20 cellular contexts compared by ENCODE assay signal in genomic region chr7:105164751-105165150, GRCh38.
DNase-seq lines count a peak whose midpoint lies in the region; ATAC-seq, FAIRE-seq and TF ChIP-seq lines count a peak whose summit lies in the region.
"Had no signal": no experiment of that assay in that cellular context is flagged by ENCODE, and none has a peak within 500 bp of the region (broad histone marks: within the 10 kb centered on the region; RNA-seq: fewer than 3 reads in every experiment).

No MANE protein-coding gene starts in this region.

- H3K9me3 Mint-ChIP-seq in HFFc6 (no peaks in the 10 kb centered on the region), astrocyte (ENCODE audit: unreplicated experiment) (no peaks in the 10 kb centered on the region)
- H3K9me3 Mint-ChIP-seq: CD4-positive, alpha-beta memory T cell had no signal

- DNase-seq in HFFc6 (no peak), astrocyte (ENCODE audit: low read depth) (no peak), foreskin melanocyte (peak; percentile 94), substantia nigra (lab: John Stamatoyannopoulos, UW) (no peak), adrenal gland (no peak)
- DNase-seq: CD4-positive, alpha-beta memory T cell; COR-L47; DMS153; DMS79 treated with DMSO at 0.1 percent for 48 hours; EL had no signal

- TF ChIP-seq CTCF in HFFc6 (IDR thresholded peaks at IDR 0.05), result no peak
- no peak for TF ChIP-seq CTCF in astrocyte (IDR thresholded peaks at IDR 0.05; ENCODE audit: insufficient read depth, low read depth, low read length)
- TF ChIP-seq CTCF in adrenal gland (IDR thresholded peaks at IDR 0.05), result no peak

- H3K27ac Mint-ChIP-seq in HFFc6, result peak overlapping the region; percentile 27; the same call in 1 of the 2 replicates
- H3K27ac Mint-ChIP-seq in astrocyte (ENCODE audit: unreplicated experiment), result no peak overlapping the region
- H3K27ac Mint-ChIP-seq: B cell had no signal

- H3K27me3 ChIP-seq in astrocyte (ENCODE audit: insufficient read depth, low read length) (no peaks in the 10 kb centered on the region), adrenal gland (no peaks in the 10 kb centered on the region)

- H3K4me1 ChIP-seq in astrocyte (ENCODE audit: insufficient read depth, low read length) (no peaks in the 10 kb centered on the region), adrenal gland (replicated peaks in 1 of 2) (no peaks in the 10 kb centered on the region)
- H3K4me1 ChIP-seq: HAP-1 had no signal

- no peak overlapping the region for H3K9ac ChIP-seq in astrocyte (ENCODE audit: low read length)

- H3K79me2 ChIP-seq in astrocyte (ENCODE audit: insufficient read depth, low read length), result no peaks in the 10 kb centered on the region

- no peak overlapping the region for H2AFZ ChIP-seq in astrocyte (ENCODE audit: low read depth, low read length)

- H3K4me3 Mint-ChIP-seq in HFFc6 (no peak overlapping the region), astrocyte (ENCODE audit: unreplicated experiment) (no peak overlapping the region)
- H3K4me3 Mint-ChIP-seq: B cell; CD4-positive, alpha-beta memory T cell had no signal

- peaks cover 5% of the 10 kb centered on the region for H4K20me1 ChIP-seq in astrocyte (ENCODE audit: insufficient read depth, low read length)

- no peak for TF ChIP-seq POLR2A in adrenal gland (IDR thresholded peaks at IDR 0.05)

- H3K4me2 ChIP-seq in astrocyte (ENCODE audit: low read length), result no peak overlapping the region

- ATAC-seq in activated CD4-positive, CD25-positive, alpha-beta regulatory T cell treated with anti-CD3 and anti-CD28 coated beads, Interleukin-2, amount 50 U/mL, for 24 hours, result no peak
- no peak for ATAC-seq in HG03135 (IDR thresholded peaks at IDR 0.05; ENCODE audit: unreplicated experiment)

- H3K36me3 ChIP-seq in astrocyte (ENCODE audit: insufficient read depth, low read length) (peaks cover 15% of the 10 kb centered on the region), adrenal gland (replicated peaks in 1 of 2) (peaks cover 0 to 9% of the 10 kb centered on the region in 2 donors)

- H3K27ac ChIP-seq in astrocyte (ENCODE audit: low read depth, low read length) (no peak overlapping the region), substantia nigra (ENCODE audit: low read depth, low read length, poor library complexity, severe bottlenecking) (peak overlapping the region; percentile 2), adrenal gland (no peak overlapping the region)
- H3K27ac ChIP-seq: C4-2B, HL-60 had no signal

- intact Hi-C loops in adrenal gland (cut with DNase I), result no loop called here

- 82 to 93% (median 90%) methylated on average over 1 of the region's 1 CpG for WGBS in adrenal gland, 4 donors

- H3K4me3 ChIP-seq in astrocyte (ENCODE audit: insufficient read depth, low read depth, low read length), result no peak overlapping the region
- H3K4me3 ChIP-seq in adrenal gland, result no peak overlapping the region
- H3K4me3 ChIP-seq: HAP-1 had no signal

- peak; percentile 67 for FAIRE-seq in astrocyte (lab: Jason Lieb, UNC)
- FAIRE-seq: D721Med, G401.6, GM12891, H1 had no signal

- no peaks in the 10 kb centered on the region for H3K4me1 Mint-ChIP-seq in HFFc6 (ENCODE audit: low read depth)
- peaks cover 3% of the 10 kb centered on the region for H3K4me1 Mint-ChIP-seq in astrocyte (ENCODE audit: low read depth, unreplicated experiment)
- H3K4me1 Mint-ChIP-seq: B cell had no signal

- H3K36me3 Mint-ChIP-seq in HFFc6 (ENCODE audit: low read depth) (peaks cover 42% of the 10 kb centered on the region), astrocyte (ENCODE audit: low read depth, unreplicated experiment) (peaks cover 23% of the 10 kb centered on the region)

- H3K27me3 Mint-ChIP-seq in HFFc6 (ENCODE audit: insufficient read depth) (no peaks in the 10 kb centered on the region), astrocyte (ENCODE audit: low read depth, unreplicated experiment) (no peaks in the 10 kb centered on the region)
- H3K27me3 Mint-ChIP-seq: B cell; CD4-positive, alpha-beta memory T cell had no signal

- no peaks in the 10 kb centered on the region for H3K9me3 ChIP-seq in astrocyte (ENCODE audit: insufficient read depth, low read depth, low read length)
- no peaks in the 10 kb centered on the region for H3K9me3 ChIP-seq in adrenal gland (replicated peaks in 1 of 3)
- H3K9me3 ChIP-seq: HAP-1 had no signal
